ENCODE assay signal across 11 cellular contexts in the genomic region with DNA sequence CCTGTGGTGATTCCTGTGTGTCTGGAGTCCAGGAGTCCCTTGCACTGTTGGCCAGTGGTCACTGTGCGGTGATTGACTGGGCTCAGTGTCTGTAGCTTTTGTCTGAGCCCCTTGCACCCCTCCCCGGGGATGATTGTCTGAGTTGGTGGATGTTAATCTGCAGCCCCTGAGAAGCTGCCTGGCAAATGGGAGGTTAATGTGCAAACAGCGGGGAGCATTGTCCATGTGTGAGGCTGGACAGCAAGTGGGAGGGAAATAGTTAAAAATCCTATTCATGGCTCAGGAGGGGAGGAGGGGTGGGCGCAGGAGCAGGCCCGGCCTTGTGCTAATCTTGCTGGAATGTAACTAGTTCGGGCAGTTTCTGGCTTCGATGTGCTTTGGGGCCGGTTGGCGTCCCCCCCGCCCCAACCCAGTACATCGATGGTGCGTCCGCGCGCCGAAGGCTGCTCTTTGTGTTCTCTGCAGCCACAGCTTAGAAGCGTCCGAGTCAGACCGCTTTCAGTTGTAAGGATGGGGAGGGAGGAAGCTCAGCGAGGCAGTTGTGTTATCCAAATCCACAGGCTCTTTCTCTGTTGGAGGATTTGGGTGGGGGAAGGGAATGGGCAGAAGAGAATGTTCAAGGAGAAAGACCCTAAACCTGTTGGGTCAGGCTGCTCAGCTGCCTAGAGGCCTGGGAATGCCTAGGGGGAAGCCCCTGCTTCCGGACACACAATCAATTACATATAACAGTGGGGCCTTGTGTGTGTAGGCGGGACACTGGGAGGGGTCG.
DNase-seq lines count a peak whose midpoint lies in the region; ATAC-seq and TF ChIP-seq lines count a peak whose summit lies in the region.
"Had no signal": no experiment of that assay in that cellular context is flagged by ENCODE, and none has a peak within 500 bp of the region (broad histone marks: within the 10 kb centered on the region; RNA-seq: fewer than 3 reads in every experiment).

No MANE protein-coding gene starts in this region.

- DNase-seq in AG20443 (ENCODE audit: low spot score) (peak; percentile 71), SJSA1 (ENCODE audit: low read depth in 1 of 2, low spot score in 2 of 2) (peak; percentile 59 to 67), foreskin keratinocyte (peak; percentile 76 to 87), osteoblast (ENCODE audit: insufficient read length, low spot score, missing footprints) (no peak), GM20000 (ENCODE audit: low spot score) (no peak), globus pallidus (ENCODE audit: low spot score) (no peak)
- DNase-seq: CD8-positive, alpha-beta T cell; erythroblast had no signal

- no peaks in the 10 kb centered on the region for H3K36me3 ChIP-seq in SJSA1
- H3K36me3 ChIP-seq in osteoblast (ENCODE audit: insufficient read depth, low read length) = no peaks in the 10 kb centered on the region

- H3K4me2 ChIP-seq in osteoblast (ENCODE audit: insufficient read depth, low read length) = peak overlapping the region; percentile 63

- peak overlapping the region; percentile 49 for H2AFZ ChIP-seq in osteoblast (ENCODE audit: low read length)

- peak; percentile 82 for ATAC-seq in foreskin keratinocyte
- no peak for ATAC-seq in HG02588 (IDR thresholded peaks at IDR 0.05; ENCODE audit: unreplicated experiment)
- ATAC-seq in HG02938 (IDR thresholded peaks at IDR 0.05; ENCODE audit: unreplicated experiment) = no peak
- ATAC-seq: CD8-positive, alpha-beta T cell had no signal

- H3K79me2 ChIP-seq in osteoblast (ENCODE audit: insufficient read depth, low read length) = peaks cover 50% of the 10 kb centered on the region

- H4K20me1 ChIP-seq in osteoblast (ENCODE audit: insufficient read depth, low read length) = no peaks in the 10 kb centered on the region

- H3K4me1 ChIP-seq in SJSA1 (replicated peaks) = peaks cover 51% of the 10 kb centered on the region
- peaks cover 36% of the 10 kb centered on the region for H3K4me1 ChIP-seq in foreskin keratinocyte
- peaks cover 49% of the 10 kb centered on the region for H3K4me1 ChIP-seq in osteoblast (ENCODE audit: insufficient read depth, low read length)

- H3K9me3 ChIP-seq in SJSA1 (replicated peaks) = no peaks in the 10 kb centered on the region
- H3K9me3 ChIP-seq in osteoblast (ENCODE audit: low read depth, low read length) = no peaks in the 10 kb centered on the region

- H3K27me3 ChIP-seq in SJSA1 (replicated peaks) (no peaks in the 10 kb centered on the region), foreskin keratinocyte (no peaks in the 10 kb centered on the region), osteoblast (ENCODE audit: insufficient read depth, low read length) (no peaks in the 10 kb centered on the region)

- H3K27ac ChIP-seq in SJSA1 (no peak overlapping the region; the same call in 1 of the 2 replicates), foreskin keratinocyte (no peak overlapping the region), osteoblast (ENCODE audit: low read depth, low read length) (peak overlapping the region; percentile 1)
- H3K27ac ChIP-seq: HL-60 had no signal

- no peak for TF ChIP-seq CTCF in foreskin keratinocyte (conservative IDR thresholded peaks at IDR 0.05)
- TF ChIP-seq CTCF in osteoblast (IDR thresholded peaks at IDR 0.05; ENCODE audit: extremely low read depth, low read depth, low read length) = no peak
- no peak for TF ChIP-seq CTCF in GM20000 (IDR thresholded peaks at IDR 0.05; ENCODE audit: extremely low read depth, missing control alignments)

- peak overlapping the region; percentile 1; the same call in 1 of the 2 replicates for H3K4me3 ChIP-seq in SJSA1
- peak overlapping the region; percentile 55 for H3K4me3 ChIP-seq in osteoblast (ENCODE audit: insufficient read depth, low read length)

Comparison
In these comparisons a context has a peak if more than half of its experiments do, and no peak if none do; other contexts are left out.
1. DNase-seq: peak in AG20443 (single experiment), SJSA1 (2 of 2) and foreskin keratinocyte (2 of 2); none in osteoblast (single experiment), GM20000 (single experiment) and globus pallidus (single experiment).